ENCODE assay signal across 25 cellular contexts in the genomic region with DNA sequence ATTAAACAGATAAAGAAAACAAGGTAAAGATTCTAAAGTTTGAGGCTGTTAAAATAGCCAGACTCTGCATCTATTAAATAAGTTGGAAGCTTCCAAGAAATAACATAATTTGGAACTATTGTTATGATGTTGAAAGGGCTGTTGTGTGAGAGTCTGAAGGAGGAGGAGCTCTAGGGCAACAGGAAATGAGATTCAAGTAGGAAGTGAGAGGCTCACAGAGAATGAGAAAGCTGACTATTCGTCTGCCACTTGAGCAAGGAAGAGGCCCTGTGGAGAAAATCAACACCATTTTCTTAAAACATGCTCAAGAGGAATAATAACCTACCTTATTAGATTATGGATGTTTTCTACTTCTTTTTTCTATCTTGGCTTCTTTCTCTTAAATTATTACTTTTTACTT.
DNase-seq lines count a peak whose midpoint lies in the region; ATAC-seq and TF ChIP-seq lines count a peak whose summit lies in the region.
"Had no signal": no experiment of that assay in that cellular context is flagged by ENCODE, and none has a peak within 500 bp of the region (broad histone marks: within the 10 kb centered on the region; RNA-seq: fewer than 3 reads in every experiment).

No MANE protein-coding gene starts in this region.

- no peaks in the 10 kb centered on the region for H3K27me3 Mint-ChIP-seq in activated CD8-positive, alpha-beta T cell treated with anti-CD3 and anti-CD28 coated beads, Interleukin-2, amount 10 ng/mL, durations not matched to agents 7 days and 5 days (ENCODE audit: low read depth)
- H3K27me3 Mint-ChIP-seq: activated CD8-positive, alpha-beta memory T cell treated with anti-CD3 and anti-CD28 coated beads, Interleukin-2, amount 10 ng/mL, durations not matched to agents 7 days and 5 days; type B pancreatic cell had no signal

- POLR2A ChIA-PET in activated CD8-positive, alpha-beta T cell treated with anti-CD3 and anti-CD28 coated beads, Interleukin-2, amount 10 ng/mL, durations not matched to agents 7 days and 5 days (lab: Charles Lee), result no interaction called here

- H3K79me2 ChIP-seq in Loucy (ENCODE audit: insufficient read depth, low read length) (no peaks in the 10 kb centered on the region), OCI-LY3 (ENCODE audit: low read length) (no peaks in the 10 kb centered on the region), smooth muscle cell (ENCODE audit: low read depth) (no peaks in the 10 kb centered on the region)

- H3K4me3 Mint-ChIP-seq in activated CD8-positive, alpha-beta T cell treated with anti-CD3 and anti-CD28 coated beads, Interleukin-2, amount 10 ng/mL, durations not matched to agents 7 days and 5 days, result no peak overlapping the region
- H3K4me3 Mint-ChIP-seq: activated CD8-positive, alpha-beta memory T cell treated with anti-CD3 and anti-CD28 coated beads, Interleukin-2, amount 10 ng/mL, durations not matched to agents 7 days and 5 days; activated naive CD4-positive, alpha-beta T cell treated with anti-CD3 and anti-CD28 coated beads, Interleukin-2, amount 50 U/mL, for 24 hours; activated T-helper 1 cell treated with anti-CD3 and anti-CD28 coated beads, Interleukin-12 subunit alpha, Interleukin-12 subunit beta, Interleukin-2, Interleukin-4 antibody, amounts not matched to agents 30 ng/mL and 10 ng/mL and 1 ng/mL, durations not matched to agents 14 hours and 24 hours and 36 hours; mesothelial cell of epicardium; naive thymus-derived CD8-positive, alpha-beta T cell; type B pancreatic cell had no signal

- H3K4me2 ChIP-seq in Loucy (ENCODE audit: low read depth, low read length, poor library complexity, severe bottlenecking), result peak overlapping the region; percentile 21
- H3K4me2 ChIP-seq in OCI-LY3 (ENCODE audit: low read length), result peak overlapping the region; percentile 13; the same call in 1 of the 2 replicates
- no peak overlapping the region for H3K4me2 ChIP-seq in smooth muscle cell

- in situ Hi-C loops in brain microvascular endothelial cell (cut with HindIII; ENCODE audit: low pct_ligation_motif_present, low sequenced_read_pairs), result no loop called here

- CTCF ChIA-PET in activated CD8-positive, alpha-beta T cell treated with anti-CD3 and anti-CD28 coated beads, Interleukin-2, amount 10 ng/mL, durations not matched to agents 7 days and 5 days (lab: Charles Lee), result no interaction called here

- no peak overlapping the region for H3K9ac ChIP-seq in Loucy (ENCODE audit: low read depth, low read length, poor library complexity, severe bottlenecking)
- no peak overlapping the region for H3K9ac ChIP-seq in OCI-LY3 (ENCODE audit: low read length)
- H3K9ac ChIP-seq in smooth muscle cell (ENCODE audit: low read depth), result no peak overlapping the region

- H3K27ac ChIP-seq in OCI-LY3 (ENCODE audit: low read length) (no peak overlapping the region), left lung (no peak overlapping the region), brain microvascular endothelial cell (no peak overlapping the region), smooth muscle cell (ENCODE audit: low read depth) (no peak overlapping the region)
- H3K27ac ChIP-seq: epithelial cell of prostate, HL-60, right lobe of liver, stomach had no signal

- H3K27me3 ChIP-seq in Loucy (ENCODE audit: insufficient read depth, low read length, poor library complexity, severe bottlenecking) (no peaks in the 10 kb centered on the region), OCI-LY3 (ENCODE audit: low read depth, low read length) (0 out of 2 replicates have a peak, but pooled peaks cover 6% of the 10 kb centered on the region), left lung (no peaks in the 10 kb centered on the region), brain microvascular endothelial cell (replicated peaks) (no peaks in the 10 kb centered on the region), smooth muscle cell (ENCODE audit: low read depth) (no peaks in the 10 kb centered on the region)
- H3K27me3 ChIP-seq: right lobe of liver, stomach had no signal

- DNase-seq in NCI-H510A treated with DMSO at 0.1 percent for 48 hours (lab: John Stamatoyannopoulos, UW) (peak; percentile 29), NCI-H510A (lab: John Stamatoyannopoulos, UW) (no peak), left lung (no peak), brain microvascular endothelial cell (no peak), smooth muscle cell (lab: John Stamatoyannopoulos, UW; ENCODE audit: unreplicated experiment) (no peak)
- no peak for DNase-seq in activated CD8-positive, alpha-beta T cell treated with anti-CD3 and anti-CD28 coated beads, Interleukin-2, amount 10 ng/mL, durations not matched to agents 7 days and 5 days
- DNase-seq: 8988T; activated CD8-positive, alpha-beta memory T cell treated with anti-CD3 and anti-CD28 coated beads, Interleukin-2, amount 10 ng/mL, durations not matched to agents 7 days and 5 days; AML-193; cerebellar nuclear complex; NCI-H1694; NCI-H345; right lobe of liver; stomach; SW 1271 had no signal

- 78% methylated on average over 1 of the region's 1 CpG for WGBS in smooth muscle cell (ENCODE audit: low lambda C conversion rate)

- H3K4me1 Mint-ChIP-seq in activated CD8-positive, alpha-beta T cell treated with anti-CD3 and anti-CD28 coated beads, Interleukin-2, amount 10 ng/mL, durations not matched to agents 7 days and 5 days (ENCODE audit: low read depth), result peaks cover 11% of the 10 kb centered on the region
- H3K4me1 Mint-ChIP-seq: activated naive CD4-positive, alpha-beta T cell treated with anti-CD3 and anti-CD28 coated beads, Interleukin-2, amount 50 U/mL, for 24 hours had no signal

- H3K4me3 ChIP-seq in Loucy (ENCODE audit: low read length, poor library complexity, severe bottlenecking) (peak overlapping the region; percentile 25), OCI-LY3 (ENCODE audit: low read length) (no peak overlapping the region), left lung (no peak overlapping the region), brain microvascular endothelial cell (ENCODE audit: low read depth, low read length) (no peak overlapping the region), smooth muscle cell (no peak overlapping the region)
- H3K4me3 ChIP-seq: right lobe of liver, stomach had no signal

- H3F3A ChIP-seq in Loucy (ENCODE audit: low read depth) (peaks cover 5% of the 10 kb centered on the region; the same call in 1 of the 2 replicates), smooth muscle cell (ENCODE audit: low read depth) (no peaks in the 10 kb centered on the region)

- intact Hi-C loops in left lung (cut with DNase I), result no loop called here

- H3K9me2 ChIP-seq in Loucy (replicated peaks; ENCODE audit: low read depth, low read length), result no peaks in the 10 kb centered on the region

- TF ChIP-seq CTCF in Loucy (conservative IDR thresholded peaks at IDR 0.05; ENCODE audit: low read length) (no peak), OCI-LY3 (IDR thresholded peaks at IDR 0.05; ENCODE audit: low read depth, low read length) (no peak), left lung (IDR thresholded peaks at IDR 0.05) (no peak), brain microvascular endothelial cell (IDR thresholded peaks at IDR 0.05; ENCODE audit: low read depth, low read length, missing control alignments) (no peak), smooth muscle cell (IDR thresholded peaks at IDR 0.05; ENCODE audit: borderline replicate concordance, insufficient read depth, poor library complexity, severe bottlenecking) (no peak)

- H2AFZ ChIP-seq in Loucy (ENCODE audit: low read length) (no peak overlapping the region), OCI-LY3 (ENCODE audit: low read depth, low read length) (peak overlapping the region; percentile 59), smooth muscle cell (ENCODE audit: low read depth) (no peak overlapping the region)

- H3K9me3 ChIP-seq in Loucy (ENCODE audit: insufficient read depth, low read depth, low read length) (peaks cover 28% of the 10 kb centered on the region), OCI-LY3 (ENCODE audit: insufficient read depth, low read length) (0 out of 2 replicates have a peak, but pooled peaks cover 7% of the 10 kb centered on the region), left lung (peaks cover 0 to 12% of the 10 kb centered on the region in 2 donors), smooth muscle cell (replicated peaks; ENCODE audit: low read depth) (peaks cover 10% of the 10 kb centered on the region)
- H3K9me3 ChIP-seq: right lobe of liver had no signal

- peaks cover 23% of the 10 kb centered on the region for H3K4me1 ChIP-seq in Loucy (ENCODE audit: insufficient read depth, low read length, poor library complexity, severe bottlenecking)
- H3K4me1 ChIP-seq in OCI-LY3 (ENCODE audit: low read length), result peaks cover 14% of the 10 kb centered on the region
- no peaks in the 10 kb centered on the region for H3K4me1 ChIP-seq in left lung
- no peaks in the 10 kb centered on the region for H3K4me1 ChIP-seq in smooth muscle cell (ENCODE audit: low read depth)
- H3K4me1 ChIP-seq: right lobe of liver, stomach had no signal

- no peak overlapping the region for H3K27ac Mint-ChIP-seq in activated CD8-positive, alpha-beta T cell treated with anti-CD3 and anti-CD28 coated beads, Interleukin-2, amount 10 ng/mL, durations not matched to agents 7 days and 5 days
- H3K27ac Mint-ChIP-seq: activated CD8-positive, alpha-beta memory T cell treated with anti-CD3 and anti-CD28 coated beads, Interleukin-2, amount 10 ng/mL, durations not matched to agents 7 days and 5 days; activated naive CD4-positive, alpha-beta T cell treated with anti-CD3 and anti-CD28 coated beads, Interleukin-2, amount 50 U/mL, for 24 hours; activated T-helper 1 cell treated with anti-CD3 and anti-CD28 coated beads, Interleukin-12 subunit alpha, Interleukin-12 subunit beta, Interleukin-2, Interleukin-4 antibody, amounts not matched to agents 30 ng/mL and 10 ng/mL and 1 ng/mL, durations not matched to agents 14 hours and 24 hours and 36 hours; mesothelial cell of epicardium; type B pancreatic cell had no signal

- H3K9me3 Mint-ChIP-seq in activated CD8-positive, alpha-beta T cell treated with anti-CD3 and anti-CD28 coated beads, Interleukin-2, amount 10 ng/mL, durations not matched to agents 7 days and 5 days (ENCODE audit: insufficient read depth), result peaks cover 24% of the 10 kb centered on the region

- peak; percentile 52 for ATAC-seq in left lung
- no peak for ATAC-seq in activated CD8-positive, alpha-beta T cell treated with anti-CD3 and anti-CD28 coated beads, Interleukin-2, amount 10 ng/mL, durations not matched to agents 7 days and 5 days
- ATAC-seq: activated CD8-positive, alpha-beta memory T cell treated with anti-CD3 and anti-CD28 coated beads, Interleukin-2, amount 10 ng/mL, durations not matched to agents 7 days and 5 days; left lobe of liver; naive thymus-derived CD8-positive, alpha-beta T cell; right lobe of liver had no signal

- H3K36me3 ChIP-seq in Loucy (ENCODE audit: insufficient read depth, low read length) (no peaks in the 10 kb centered on the region), OCI-LY3 (replicated peaks; ENCODE audit: low read depth, low read length) (peaks cover 5% of the 10 kb centered on the region), left lung (no peaks in the 10 kb centered on the region), brain microvascular endothelial cell (replicated peaks) (no peaks in the 10 kb centered on the region), smooth muscle cell (ENCODE audit: low read depth) (no peaks in the 10 kb centered on the region)
- H3K36me3 ChIP-seq: right lobe of liver, stomach had no signal

- H3K36me3 Mint-ChIP-seq in activated CD8-positive, alpha-beta T cell treated with anti-CD3 and anti-CD28 coated beads, Interleukin-2, amount 10 ng/mL, durations not matched to agents 7 days and 5 days (ENCODE audit: low read depth), result peaks cover 6% of the 10 kb centered on the region

- H4K20me1 ChIP-seq in Loucy (ENCODE audit: insufficient read depth, low read length, poor library complexity, severe bottlenecking) (no peaks in the 10 kb centered on the region), OCI-LY3 (ENCODE audit: insufficient read depth, low read length) (no peaks in the 10 kb centered on the region), smooth muscle cell (ENCODE audit: low read depth) (no peaks in the 10 kb centered on the region)
